Comparison of ENCODE assay signal across 8 cellular contexts in genomic region chr12:96399919-96400630, GRCh38. TPM values are rescaled to one million over a fixed set of nuclear protein-coding genes. Genes with fewer than 3 reads are reported as not detected.
DNase-seq lines count a peak whose midpoint lies in the region; ATAC-seq and TF ChIP-seq lines count a peak whose summit lies in the region.

Gene CDK17 (minus strand): TSS chr12:96400439. CDS start chr12:96334836, 65,603 bp downstream.

- peaks cover 32% of the 10 kb centered on the region for H3K4me1 ChIP-seq in CD4-positive, CD25-positive, alpha-beta regulatory T cell (ENCODE audit: control insufficient read depth, insufficient read depth, low read length, poor library complexity, severe bottlenecking)
- peaks cover 0 to 9% of the 10 kb centered on the region in 2 donors for H3K4me1 ChIP-seq in lung (ENCODE audit: control insufficient read depth in 2 of 2, insufficient read depth in 2 of 2, low read length in 2 of 2)

- no peak for TF ChIP-seq CTCF in lung (IDR thresholded peaks at IDR 0.05; ENCODE audit: control extremely low read depth, extremely low read depth)

- peak within 1 kb of the TSS; percentile 97 for H3K27ac ChIP-seq in CD4-positive, CD25-positive, alpha-beta regulatory T cell (ENCODE audit: insufficient read depth, low read length, poor library complexity, severe bottlenecking)
- H3K27ac ChIP-seq in lung (ENCODE audit: low read depth in 1 of 2, low read length in 1 of 2), result peak within 1 kb of the TSS; percentile 99 to 100

- peak within 1 kb of the TSS; percentile 100 for H3K4me3 ChIP-seq in CD4-positive, CD25-positive, alpha-beta regulatory T cell (ENCODE audit: low read depth, low read length)
- H3K4me3 ChIP-seq in lung, result peak within 1 kb of the TSS; percentile 78

- no peaks in the 10 kb centered on the region for H3K36me3 ChIP-seq in CD4-positive, CD25-positive, alpha-beta regulatory T cell (ENCODE audit: control insufficient read depth, insufficient read depth, low read length)
- H3K36me3 ChIP-seq in lung (ENCODE audit: control insufficient read depth in 2 of 2, insufficient read depth in 2 of 2, low read length in 2 of 2), result no peaks in the 10 kb centered on the region

- no peaks in the 10 kb centered on the region for H3K36me3 Mint-ChIP-seq in CD4-positive, CD25-positive, alpha-beta regulatory T cell
- peaks cover 11% of the 10 kb centered on the region for H3K36me3 Mint-ChIP-seq in activated CD4-positive, alpha-beta memory T cell treated with anti-CD3 and anti-CD28 coated beads, Interleukin-2, amount 10 ng/mL, durations not matched to agents 7 days and 5 days (ENCODE audit: low read depth)

- ATAC-seq in CD4-positive, CD25-positive, alpha-beta regulatory T cell (ENCODE audit: low read depth in 2 of 2), result peak; percentile 76 to 78
- peak; percentile 62 for ATAC-seq in GM19397 (IDR thresholded peaks at IDR 0.05; ENCODE audit: unreplicated experiment)
- peak; percentile 47 for ATAC-seq in HG03571 (IDR thresholded peaks at IDR 0.05; ENCODE audit: unreplicated experiment)
- peak; percentile 90 for ATAC-seq in lung (ENCODE audit: insufficient read depth, low FRiP score)

- H3K9me3 Mint-ChIP-seq in CD4-positive, CD25-positive, alpha-beta regulatory T cell, result no peaks in the 10 kb centered on the region
- no peaks in the 10 kb centered on the region for H3K9me3 Mint-ChIP-seq in activated CD4-positive, alpha-beta memory T cell treated with anti-CD3 and anti-CD28 coated beads, Interleukin-2, amount 10 ng/mL, durations not matched to agents 7 days and 5 days

- H3K27me3 ChIP-seq in CD4-positive, CD25-positive, alpha-beta regulatory T cell (ENCODE audit: control insufficient read depth, insufficient read depth, low read length), result no peaks in the 10 kb centered on the region
- H3K27me3 ChIP-seq in lung (ENCODE audit: control insufficient read depth, insufficient read depth), result no peaks in the 10 kb centered on the region

- peaks cover 36 to 55% (median 45%) of the 10 kb centered on the region in 4 donors for H3K4me1 Mint-ChIP-seq in CD4-positive, CD25-positive, alpha-beta regulatory T cell
- peaks cover 48% of the 10 kb centered on the region for H3K4me1 Mint-ChIP-seq in activated CD4-positive, alpha-beta memory T cell treated with anti-CD3 and anti-CD28 coated beads, Interleukin-2, amount 10 ng/mL, durations not matched to agents 7 days and 5 days

- POLR2A ChIA-PET in activated CD4-positive, alpha-beta memory T cell treated with anti-CD3 and anti-CD28 coated beads, Interleukin-2, amount 10 ng/mL, durations not matched to agents 7 days and 5 days (lab: Charles Lee), result interaction anchor here (0.5 to 5.2 kb wide), 59 partner anchors 11 to 507 kb away, joined by 3 to 79 read pairs (median 5); partner anchors contain the start of genes AMDHD1, CCDC38, CFAP54 and LTA4H

- peak within 1 kb of the TSS; percentile 90 to 99 (median 95) for H3K4me3 Mint-ChIP-seq in CD4-positive, CD25-positive, alpha-beta regulatory T cell
- peak within 1 kb of the TSS; percentile 94 for H3K4me3 Mint-ChIP-seq in activated CD4-positive, alpha-beta memory T cell treated with anti-CD3 and anti-CD28 coated beads, Interleukin-2, amount 10 ng/mL, durations not matched to agents 7 days and 5 days

- H3K27me3 Mint-ChIP-seq in CD4-positive, CD25-positive, alpha-beta regulatory T cell, result peaks cover 16% of the 10 kb centered on the region
- H3K27me3 Mint-ChIP-seq in activated CD4-positive, alpha-beta memory T cell treated with anti-CD3 and anti-CD28 coated beads, Interleukin-2, amount 10 ng/mL, durations not matched to agents 7 days and 5 days, result no peaks in the 10 kb centered on the region

- 0% methylated on average over 86 to 112 of the region's 112 CpGs for WGBS in lung, 2 donors

- peak; percentile 85 to 89 (median 88) for DNase-seq in CD4-positive, CD25-positive, alpha-beta regulatory T cell
- DNase-seq in NCI-H774 (lab: John Stamatoyannopoulos, UW) (peak; percentile 74), ecto neural progenitor cell (ENCODE audit: low spot score) (peak; percentile 93), lung (ENCODE audit: low spot score) (peak; percentile 85)
- DNase-seq in activated CD4-positive, alpha-beta memory T cell treated with anti-CD3 and anti-CD28 coated beads, Interleukin-2, amount 10 ng/mL, durations not matched to agents 7 days and 5 days, result peak; percentile 90
- peak; percentile 75 to 82 (median 77) for DNase-seq in stimulated activated CD4-positive, alpha-beta T cell treated with anti-CD3 and anti-CD28 coated beads, TNF-alpha, amount 100 ng/mL, for 24 hours (ENCODE audit: low read depth in 3 of 3)

- CTCF ChIA-PET in activated CD4-positive, alpha-beta memory T cell treated with anti-CD3 and anti-CD28 coated beads, Interleukin-2, amount 10 ng/mL, durations not matched to agents 7 days and 5 days (lab: Charles Lee), result interaction anchor here (0.7 to 7.7 kb wide), 43 partner anchors 9 to 508 kb away, joined by 3 to 111 read pairs (median 5); partner anchors contain the start of gene CFAP54

- H3K27ac Mint-ChIP-seq in CD4-positive, CD25-positive, alpha-beta regulatory T cell, result peak within 1 kb of the TSS; percentile 98 to 100 (median 98)
- H3K27ac Mint-ChIP-seq in activated CD4-positive, alpha-beta memory T cell treated with anti-CD3 and anti-CD28 coated beads, Interleukin-2, amount 10 ng/mL, durations not matched to agents 7 days and 5 days, result peak within 1 kb of the TSS; percentile 94

- H3K9me3 ChIP-seq in CD4-positive, CD25-positive, alpha-beta regulatory T cell (ENCODE audit: control insufficient read depth in 2 of 2, low read length in 2 of 2), result no peaks in the 10 kb centered on the region
- H3K9me3 ChIP-seq in lung (ENCODE audit: control insufficient read depth in 2 of 2, insufficient read depth in 1 of 2, low read length in 1 of 2), result no peaks in the 10 kb centered on the region

RNA-seq across cellular contexts. Expression of gene CDK17, which starts in this region (rescaled TPM):
- total RNA-seq in CD4-positive, CD25-positive, alpha-beta regulatory T cell, result 120 TPM
- 10 to 100 TPM; 21.6 to 33.5 (median 24.6) TPM for polyA plus RNA-seq in CD4-positive, CD25-positive, alpha-beta regulatory T cell
- 10 to 100 TPM; 41.5 to 42.5 TPM for total RNA-seq in activated CD4-positive, alpha-beta memory T cell treated with anti-CD3 and anti-CD28 coated beads, Interleukin-2, amount 10 ng/mL, durations not matched to agents 7 days and 5 days
- total RNA-seq in lung, result 100 to 1,000 TPM in 1 of 2 donors, 10 to 100 TPM in 1; 36.8 to 130 TPM
- polyA plus RNA-seq in lung, result 10 to 100 TPM; 13.7 to 21.4 TPM

Comparison
In these comparisons a context has a peak if more than half of its experiments do, and no peak if none do; other contexts are left out.
1. Peak in every context shown above with its lines: DNase-seq, ATAC-seq, H3K4me3 ChIP-seq and H3K27ac ChIP-seq.